Comparison of ENCODE assay signal across 10 cellular contexts in the genomic region with DNA sequence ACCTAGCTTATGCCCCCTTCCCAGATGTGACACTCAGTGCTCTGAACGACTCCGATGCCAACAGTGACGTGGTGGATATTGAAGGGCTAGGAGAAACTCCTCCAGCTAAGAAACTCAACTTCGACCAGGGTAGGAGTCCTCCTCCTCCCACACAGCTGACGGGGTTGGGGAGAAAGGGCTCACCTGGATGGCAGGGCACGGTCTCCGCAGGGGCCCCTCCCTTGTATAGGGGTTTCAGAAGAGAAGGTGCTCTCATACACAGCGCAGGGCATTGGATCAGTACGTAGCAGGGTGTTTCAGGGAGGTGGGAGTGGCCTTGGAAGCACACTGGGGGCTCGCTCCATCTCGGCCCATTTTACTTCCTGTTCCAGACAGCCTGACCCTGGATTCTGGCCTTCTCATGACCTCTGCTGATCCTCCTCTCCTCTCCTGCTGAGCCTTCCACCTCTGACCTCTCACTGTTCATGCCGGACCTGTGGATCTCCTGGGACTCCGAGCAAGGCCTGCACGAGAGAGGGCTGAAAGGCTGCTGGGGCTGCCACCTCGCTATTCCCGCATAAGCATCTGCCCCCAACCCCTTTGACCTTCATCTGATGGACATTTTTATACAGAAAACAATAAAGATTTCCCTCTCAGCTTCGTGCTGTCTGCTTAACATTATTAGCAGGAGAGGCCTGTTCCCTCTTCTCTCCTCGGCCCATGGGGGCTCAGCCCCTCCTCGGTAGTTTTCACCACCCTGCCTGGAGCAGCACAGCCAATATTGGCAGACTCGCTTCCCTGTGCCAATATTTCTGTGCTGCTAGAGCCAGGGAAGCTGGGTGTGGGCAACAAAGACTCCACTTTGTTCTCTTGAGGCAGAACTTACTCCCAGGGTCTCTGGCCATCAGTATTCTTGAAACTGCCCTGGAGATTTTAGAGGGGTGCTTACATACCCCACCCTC. TPM values are rescaled to one million over a fixed set of nuclear protein-coding genes. Genes with fewer than 3 reads are reported as not detected.
DNase-seq lines count a peak whose midpoint lies in the region; ATAC-seq and TF ChIP-seq lines count a peak whose summit lies in the region.
"Had no signal": no experiment of that assay in that cellular context is flagged by ENCODE, and none has a peak within 500 bp of the region (broad histone marks: within the 10 kb centered on the region; RNA-seq: fewer than 3 reads in every experiment).

No MANE protein-coding gene starts in this region.

- no peak for ATAC-seq in naive B cell (ENCODE audit: low read depth in 2 of 2)
- no peak for ATAC-seq in thoracic aorta (ENCODE audit: insufficient number of reproducible peaks, low FRiP score, low read depth)
- no peak for ATAC-seq in GM19395 (IDR thresholded peaks at IDR 0.05; ENCODE audit: unreplicated experiment)

- CTCF ChIA-PET in activated naive CD4-positive, alpha-beta T cell treated with anti-CD3 and anti-CD28 coated beads, Interleukin-2, amount 10 ng/mL, durations not matched to agents 7 days and 5 days (lab: Charles Lee) = interaction anchor here (0.9 to 1.0 kb wide), 2 partner anchors 103 to 106 kb away, joined by 3 to 4 read pairs; no protein-coding TSS in a partner anchor

- peaks cover 30% of the 10 kb centered on the region for H3K27me3 Mint-ChIP-seq in activated naive CD4-positive, alpha-beta T cell treated with anti-CD3 and anti-CD28 coated beads, Interleukin-2, amount 10 ng/mL, durations not matched to agents 7 days and 5 days
- no peaks in the 10 kb centered on the region for H3K27me3 Mint-ChIP-seq in naive B cell

- intact Hi-C loops in ascending aorta (cut with DNase I) = loop anchor here (10.0 kb wide), 5 partner anchors 262 to 1822 kb away; a partner anchor contains a TSS

- H3K9me3 Mint-ChIP-seq in activated naive CD4-positive, alpha-beta T cell treated with anti-CD3 and anti-CD28 coated beads, Interleukin-2, amount 10 ng/mL, durations not matched to agents 7 days and 5 days = no peaks in the 10 kb centered on the region
- no peaks in the 10 kb centered on the region for H3K9me3 Mint-ChIP-seq in naive B cell

- H3K4me3 ChIP-seq in ascending aorta (peak overlapping the region; percentile 55 to 72), thoracic aorta (peak overlapping the region; percentile 90)

- peak overlapping the region; percentile 82 for H3K4me3 Mint-ChIP-seq in activated naive CD4-positive, alpha-beta T cell treated with anti-CD3 and anti-CD28 coated beads, Interleukin-2, amount 10 ng/mL, durations not matched to agents 7 days and 5 days
- H3K4me3 Mint-ChIP-seq in naive B cell = peak overlapping the region in 5 of 8 donors; percentile 21 to 96 (median 47)

- peaks cover 73% of the 10 kb centered on the region for H3K4me1 Mint-ChIP-seq in activated naive CD4-positive, alpha-beta T cell treated with anti-CD3 and anti-CD28 coated beads, Interleukin-2, amount 10 ng/mL, durations not matched to agents 7 days and 5 days
- H3K4me1 Mint-ChIP-seq in naive B cell = peaks cover 33 to 60% (median 51%) of the 10 kb centered on the region in 3 donors

- DNase-seq in activated naive CD4-positive, alpha-beta T cell treated with anti-CD3 and anti-CD28 coated beads, Interleukin-2, amount 10 ng/mL, durations not matched to agents 7 days and 5 days = no peak
- no peak for DNase-seq in activated naive CD4-positive, alpha-beta T cell treated with Interleukin-2 at 50 U/mL for 16 hours
- DNase-seq in ascending aorta (ENCODE audit: low spot score in 2 of 2) = peak in 1 of 2 donors; percentile 61
- no peak for DNase-seq in naive B cell
- no peak for DNase-seq in thoracic aorta (ENCODE audit: low spot score)
- no peak for DNase-seq in stimulated activated CD8-positive, alpha-beta memory T cell treated with anti-CD3 and anti-CD28 coated beads, Interleukin-4, amount 100 ng/mL, for 48 hours
- no peak for DNase-seq in dermis blood vessel endothelial cell
- DNase-seq: foreskin fibroblast, NCI-H1930 had no signal

- H3K27ac Mint-ChIP-seq in activated naive CD4-positive, alpha-beta T cell treated with anti-CD3 and anti-CD28 coated beads, Interleukin-2, amount 10 ng/mL, durations not matched to agents 7 days and 5 days = peak overlapping the region; percentile 96
- peak overlapping the region; percentile 64 to 98 (median 82) for H3K27ac Mint-ChIP-seq in naive B cell

- no peak for TF ChIP-seq CTCF in ascending aorta (IDR thresholded peaks at IDR 0.05)
- TF ChIP-seq CTCF in thoracic aorta (IDR thresholded peaks at IDR 0.05) = no peak

- peaks cover 36% of the 10 kb centered on the region for H3K36me3 Mint-ChIP-seq in activated naive CD4-positive, alpha-beta T cell treated with anti-CD3 and anti-CD28 coated beads, Interleukin-2, amount 10 ng/mL, durations not matched to agents 7 days and 5 days
- no peaks in the 10 kb centered on the region for H3K36me3 Mint-ChIP-seq in naive B cell

- peaks cover under 1% of the 10 kb centered on the region for H3K27me3 ChIP-seq in ascending aorta
- H3K27me3 ChIP-seq in thoracic aorta (replicated peaks; ENCODE audit: insufficient read depth) = no peaks in the 10 kb centered on the region

- H3K36me3 ChIP-seq in ascending aorta (peaks cover 6 to 8% of the 10 kb centered on the region in 2 donors), thoracic aorta (no peaks in the 10 kb centered on the region)

- H3K27ac ChIP-seq in ascending aorta (peak overlapping the region; percentile 98 to 99), thoracic aorta (peak overlapping the region; percentile 91 to 97)

- H3K9me3 ChIP-seq in ascending aorta = no peaks in the 10 kb centered on the region
- H3K9me3 ChIP-seq in thoracic aorta = no peaks in the 10 kb centered on the region

- peaks cover 27 to 43% of the 10 kb centered on the region in 2 donors for H3K4me1 ChIP-seq in ascending aorta
- peaks cover 16 to 64% of the 10 kb centered on the region in 2 donors for H3K4me1 ChIP-seq in thoracic aorta (ENCODE audit: control insufficient read depth in 1 of 2, low read depth in 2 of 2)

RNA-seq across cellular contexts. Expression of a gene that starts 4.7 kb away (rescaled TPM):
- total RNA-seq in ascending aorta (156 TPM), thoracic aorta (100 to 1,000 TPM in 1 of 2 donors, 10 to 100 TPM in 1; 99.5 to 164 TPM), dermis blood vessel endothelial cell (28.1 and 47.9 TPM in 2 replicates)
- polyA plus RNA-seq in naive B cell (ENCODE audit: low read depth in 6 of 6) = 100 to 1,000 TPM; 678 to 895 (median 858) TPM

RNA-seq across cellular contexts. Expression of a gene that starts 5.7 kb away (rescaled TPM):
- total RNA-seq in ascending aorta (16.4 TPM), thoracic aorta (1 to 10 TPM in 1 of 2 donors, under 1 TPM in 1; 0.95 to 5.7 TPM), dermis blood vessel endothelial cell (86.6 and 140 TPM in 2 replicates)
- under 1 TPM in 3 of 6 donors, not detected in 3; 0.21 to 0.36 (median 0.29) TPM for polyA plus RNA-seq in naive B cell (ENCODE audit: low read depth in 6 of 6)

RNA-seq across cellular contexts. Expression of a gene that starts 18.7 kb away (rescaled TPM):
- total RNA-seq in ascending aorta (1.5 TPM), thoracic aorta (under 1 TPM in 1 of 2 donors, not detected in 1; 0.56 TPM), dermis blood vessel endothelial cell (1.7 and 2.2 TPM in 2 replicates)
- polyA plus RNA-seq in naive B cell (ENCODE audit: low read depth in 6 of 6) = 1 to 10 TPM in 5 of 6 donors, under 1 TPM in 1; 0.66 to 3.0 (median 2.4) TPM

RNA-seq across cellular contexts. Expression of a gene that starts 21.3 kb away (rescaled TPM):
- not detected for total RNA-seq in ascending aorta
- 1 to 10 TPM in 3 of 6 donors, under 1 TPM in 2, not detected in 1; 0.27 to 2.5 (median 1.4) TPM for polyA plus RNA-seq in naive B cell (ENCODE audit: low read depth in 6 of 6)
- total RNA-seq in thoracic aorta = not detected
- not detected in 2 replicates for total RNA-seq in dermis blood vessel endothelial cell

RNA-seq across cellular contexts. Expression of a gene that starts 26.7 kb away (rescaled TPM):
- total RNA-seq in ascending aorta (not detected), thoracic aorta (under 1 TPM in 1 of 2 donors, not detected in 1; 0.27 TPM), dermis blood vessel endothelial cell (1.1 and 1.5 TPM in 2 replicates)
- polyA plus RNA-seq in naive B cell (ENCODE audit: low read depth in 6 of 6) = 1 to 10 TPM in 5 of 6 donors, not detected in 1; 1.8 to 3.6 (median 2.3) TPM
